ENCODE assay signal across 23 cellular contexts in genomic region chr4:148151797-148152196, GRCh38.
"Had no signal": no experiment of that assay in that cellular context is flagged by ENCODE, and none has a peak within 500 bp of the region (broad histone marks: within the 10 kb centered on the region; RNA-seq: fewer than 3 reads in every experiment).

No MANE protein-coding gene starts in this region.

- H3K4me3 ChIP-seq: hepatocyte, left ventricle myocardium inferior, lung, ovary, skin epidermis, stomach, testis, thyroid gland, transverse colon, upper lobe of left lung had no signal

- H3K27ac ChIP-seq: hepatocyte, left ventricle myocardium inferior, ovary, skin epidermis, stomach, testis, thyroid gland, upper lobe of left lung had no signal

- FAIRE-seq: kidney had no signal

- H3K36me3 ChIP-seq: ovary, thyroid gland had no signal

- H3K4me1 ChIP-seq: left ventricle myocardium inferior, stomach, testis, thyroid gland, upper lobe of left lung had no signal

- H3K9me3 ChIP-seq: left ventricle myocardium inferior, ovary, stomach, testis, thyroid gland, transverse colon, upper lobe of left lung had no signal

- ATAC-seq: naive thymus-derived CD4-positive, alpha-beta T cell; natural killer cell treated with Interleukin-12 subunit alpha and Interleukin-12 subunit beta and Interleukin-15 and Interleukin-18, amount 100 ng/mL, for 72 hours; right cardiac atrium; sciatic nerve; stimulated activated naive B cell treated with anti-CD40 and anti-IgM and Interleukin-4, amounts not matched to agents 10 μg/mL and 1 μg/mL and 100 μg/mL, for 72 hours; stimulated activated naive CD8-positive, alpha-beta T cell treated with anti-CD3 and anti-CD28 coated beads, Interleukin-15, Interleukin-2, amounts not matched to agents 100 U/mL and 50 U/mL, for 24 hours had no signal

- DNase-seq: kidney; left ventricle myocardium inferior; mesendoderm; naive thymus-derived CD4-positive, alpha-beta T cell; ovary; retina; right cardiac atrium; stimulated activated CD4-positive, alpha-beta T cell treated with anti-CD3 and anti-CD28 coated beads, Interleukin-12 subunit alpha, Interleukin-12 subunit beta, amount 100 ng/mL, for 4 hours; stimulated activated CD4-positive, alpha-beta T cell treated with anti-CD3 and anti-CD28 coated beads, Interleukin-15, amount 100 ng/mL, for 24 hours; stimulated activated CD4-positive, alpha-beta T cell treated with anti-CD3 and anti-CD28 coated beads, Interleukin-2, amount 100 ng/mL, for 24 hours; stimulated activated CD4-positive, alpha-beta T cell treated with anti-CD3 and anti-CD28 coated beads, Interleukin-4, amount 100 ng/mL, for 1 hour; stimulated activated naive B cell treated with anti-CD40 and anti-IgM and Interleukin-4, amounts not matched to agents 10 μg/mL and 1 μg/mL and 100 μg/mL, for 72 hours; stimulated activated naive CD8-positive, alpha-beta T cell treated with anti-CD3 and anti-CD28 coated beads, Interleukin-15, Interleukin-2, amounts not matched to agents 100 U/mL and 50 U/mL, for 24 hours; stomach; testis; thyroid gland; transverse colon; upper lobe of left lung had no signal

- H3K27me3 ChIP-seq: hepatocyte, ovary, stomach, testis, thyroid gland, transverse colon, upper lobe of left lung had no signal
